Comparison of ENCODE assay signal across 30 cellular contexts in the genomic region with DNA sequence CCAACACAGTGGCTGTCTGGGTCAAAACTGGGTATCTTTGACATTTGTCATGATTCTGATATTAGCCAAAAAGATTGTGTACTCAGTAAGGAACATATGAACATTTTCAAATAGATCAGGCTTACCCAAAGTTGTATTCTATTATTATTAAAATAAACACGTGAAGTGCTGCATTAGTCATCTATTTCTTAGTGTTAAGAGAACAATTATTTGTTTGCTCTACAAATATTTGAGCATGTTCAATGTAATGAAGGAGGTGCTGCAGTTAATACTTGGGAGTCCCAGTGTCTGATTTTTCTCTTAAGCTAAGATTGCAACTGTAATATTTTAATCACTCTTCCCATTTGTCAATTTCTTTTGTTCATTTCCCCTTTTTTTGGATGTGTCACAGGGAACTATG. TPM values are rescaled to one million over a fixed set of nuclear protein-coding genes. Genes with fewer than 3 reads are reported as not detected.
"Had no signal": no experiment of that assay in that cellular context is flagged by ENCODE, and none has a peak within 500 bp of the region (broad histone marks: within the 10 kb centered on the region; RNA-seq: fewer than 3 reads in every experiment).

No MANE protein-coding gene starts in this region.

- H3K9me3 Mint-ChIP-seq: activated CD8-positive, alpha-beta T cell treated with anti-CD3 and anti-CD28 coated beads for 36 hours; activated T-cell treated with anti-CD3 and anti-CD28 coated beads, Interleukin-2, amount 50 U/mL, for 4 hours; activated T-helper 17 cell treated with anti-CD3 and anti-CD28 coated beads, Interleukin-2, amount 50 U/mL, for 72 hours; central memory CD8-positive, alpha-beta T cell; dendritic cell treated with granulocyte-macrophage colony-stimulating factor and Interleukin-4, amounts not matched to agents 40 ng/mL and 50 ng/mL, for 4 days; endodermal cell; T-helper 2 cell treated with Interferon-gamma antibody and Interleukin-4, amounts not matched to agents 5 μg/mL and 100 μg/mL, for 36 hours had no signal

- H3K4me3 Mint-ChIP-seq: activated CD4-positive, alpha-beta T cell treated with anti-CD3 and anti-CD28 coated beads for 36 hours; activated CD8-positive, alpha-beta T cell treated with anti-CD3 and anti-CD28 coated beads for 36 hours; activated naive CD8-positive, alpha-beta T cell; activated T-cell treated with anti-CD3 and anti-CD28 coated beads, Interleukin-2, amount 50 U/mL, for 4 hours; activated T-helper 17 cell treated with anti-CD3 and anti-CD28 coated beads, Interleukin-2, amount 50 U/mL, for 72 hours; central memory CD8-positive, alpha-beta T cell; dendritic cell treated with granulocyte-macrophage colony-stimulating factor and Interleukin-4, amounts not matched to agents 40 ng/mL and 50 ng/mL, for 4 days; endodermal cell; T-helper 17 cell; T-helper 2 cell treated with Interferon-gamma antibody and Interleukin-4, amounts not matched to agents 5 μg/mL and 100 μg/mL, for 36 hours had no signal

- H3K27me3 ChIP-seq: brain microvascular endothelial cell had no signal

- H3K27me3 Mint-ChIP-seq: dendritic cell treated with granulocyte-macrophage colony-stimulating factor and Interleukin-4, amounts not matched to agents 40 ng/mL and 50 ng/mL, for 4 days had no signal

- DNase-seq: activated CD4-positive, alpha-beta T cell treated with anti-CD3 and anti-CD28 coated beads for 36 hours; activated CD4-positive, alpha-beta T cell treated with anti-CD3 and anti-CD28 coated beads, Interleukin-2, amount 50 U/mL, for 1 hour; activated CD4-positive, alpha-beta T cell treated with anti-CD3 and anti-CD28 coated beads, Interleukin-2, amount 50 U/mL, for 48 hours; activated CD4-positive, CD25-positive, alpha-beta regulatory T cell; activated CD4-positive, CD25-positive, alpha-beta regulatory T cell treated with anti-CD3 and anti-CD28 coated beads, Interleukin-2, amount 50 U/mL, for 72 hours; activated CD8-positive, alpha-beta memory T cell treated with anti-CD3 and anti-CD28 coated beads for 24 hours; activated CD8-positive, alpha-beta T cell treated with anti-CD3 and anti-CD28 coated beads for 36 hours; activated effector memory CD4-positive, alpha-beta T cell treated with Interleukin-2 at 50 U/mL for 16 hours; activated gamma-delta T cell treated with Interleukin-2 at 50 U/mL for 16 hours; activated naive CD4-positive, alpha-beta T cell treated with anti-CD3 and anti-CD28 coated beads, Interleukin-2, amount 50 U/mL, for 16 hours; activated naive CD4-positive, alpha-beta T cell treated with Interleukin-2 at 50 U/mL for 16 hours; activated T-cell treated with anti-CD3 and anti-CD28 coated beads, Interleukin-2, amount 50 U/mL, for 4 hours; amniotic stem cell; anterior cingulate cortex; brain microvascular endothelial cell; dorsolateral prefrontal cortex; effector memory CD4-positive, alpha-beta T cell; endodermal cell; foreskin fibroblast; head of caudate nucleus; T-helper 17 cell; T1000; WERI-Rb-1 had no signal

- ATAC-seq: activated CD4-positive, alpha-beta T cell treated with anti-CD3 and anti-CD28 coated beads for 36 hours; activated CD8-positive, alpha-beta T cell treated with anti-CD3 and anti-CD28 coated beads for 36 hours; activated T-cell treated with anti-CD3 and anti-CD28 coated beads, Interleukin-2, amount 50 U/mL, for 4 hours; activated T-helper 17 cell treated with anti-CD3 and anti-CD28 coated beads, Interleukin-2, amount 50 U/mL, for 72 hours; esophagus mucosa; T-helper 17 cell had no signal

- H3K4me1 Mint-ChIP-seq: activated CD4-positive, alpha-beta T cell treated with anti-CD3 and anti-CD28 coated beads for 36 hours; activated T-helper 17 cell treated with anti-CD3 and anti-CD28 coated beads, Interleukin-2, amount 50 U/mL, for 72 hours; central memory CD8-positive, alpha-beta T cell had no signal

- H3K27ac Mint-ChIP-seq: activated CD4-positive, alpha-beta T cell treated with anti-CD3 and anti-CD28 coated beads for 36 hours; activated CD8-positive, alpha-beta T cell treated with anti-CD3 and anti-CD28 coated beads for 36 hours; activated naive CD8-positive, alpha-beta T cell; activated T-helper 17 cell treated with anti-CD3 and anti-CD28 coated beads, Interleukin-2, amount 50 U/mL, for 72 hours; dendritic cell treated with granulocyte-macrophage colony-stimulating factor and Interleukin-4, amounts not matched to agents 40 ng/mL and 50 ng/mL, for 4 days; endodermal cell; T-helper 17 cell; T-helper 2 cell treated with Interferon-gamma antibody and Interleukin-4, amounts not matched to agents 5 μg/mL and 100 μg/mL, for 36 hours had no signal

- H3K4me3 ChIP-seq: coronary artery, dorsolateral prefrontal cortex had no signal

- H3K27ac ChIP-seq: brain microvascular endothelial cell, coronary artery, dorsolateral prefrontal cortex, WERI-Rb-1 had no signal

- H3K36me3 ChIP-seq: brain microvascular endothelial cell, WERI-Rb-1 had no signal

RNA-seq across cellular contexts. Expression of a gene that starts 28.2 kb away (rescaled TPM):
- total RNA-seq: activated CD4-positive, alpha-beta T cell treated with anti-CD3 and anti-CD28 coated beads for 36 hours; activated CD8-positive, alpha-beta T cell treated with anti-CD3 and anti-CD28 coated beads for 36 hours had no signal
